In the genomic region with DNA sequence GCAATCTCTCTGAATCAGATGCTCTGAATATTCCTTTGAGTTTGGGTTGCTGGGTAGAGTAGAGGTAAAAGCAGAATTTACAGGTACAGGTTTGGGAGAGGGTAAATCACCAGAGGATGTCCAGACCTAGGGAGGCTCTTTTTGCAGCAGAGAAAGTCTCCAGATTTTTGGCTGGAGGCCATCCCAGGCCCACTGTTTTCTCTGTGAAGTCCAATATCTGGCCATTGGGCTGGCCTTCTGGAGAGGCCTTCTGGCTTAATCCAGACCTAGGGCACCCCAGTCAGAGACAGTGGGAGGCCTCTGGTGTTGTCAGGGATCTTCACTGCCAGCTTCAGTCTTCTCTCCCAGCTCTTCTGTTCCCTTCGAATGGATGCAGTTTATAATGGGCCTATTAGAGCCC, we compare ENCODE assay signal across 29 cellular contexts.
"Had no signal": no experiment of that assay in that cellular context is flagged by ENCODE, and none has a peak within 500 bp of the region (broad histone marks: within the 10 kb centered on the region; RNA-seq: fewer than 3 reads in every experiment).

No MANE protein-coding gene starts in this region.

- H3K27ac Mint-ChIP-seq: nephron; progenitor cell of endocrine pancreas; stimulated activated naive B cell treated with anti-CD40 and anti-IgM and Interleukin-4, amounts not matched to agents 10 μg/mL and 1 μg/mL and 100 μg/mL, for 72 hours had no signal

- H3K4me1 ChIP-seq: left lung, lower lobe of right lung, right atrium auricular region, suprapubic skin, tibial artery, upper lobe of right lung had no signal

- H3K4me2 ChIP-seq: smooth muscle cell had no signal

- H3K36me3 Mint-ChIP-seq: stimulated activated naive B cell treated with anti-CD40 and anti-IgM and Interleukin-4, amounts not matched to agents 10 μg/mL and 1 μg/mL and 100 μg/mL, for 72 hours had no signal

- H3K27ac ChIP-seq: left lung, lower lobe of right lung, neutrophil, ovary, right atrium auricular region, right lobe of liver, suprapubic skin, thoracic aorta, tibial artery, upper lobe of right lung had no signal

- H3K27me3 ChIP-seq: left lung, ovary, right atrium auricular region, right lobe of liver, stomach, suprapubic skin, tibial artery, upper lobe of right lung had no signal

- H3K4me3 Mint-ChIP-seq: naive thymus-derived CD8-positive, alpha-beta T cell; nephron; neural crest cell; stimulated activated naive B cell treated with anti-CD40 and anti-IgM and Interleukin-4, amounts not matched to agents 10 μg/mL and 1 μg/mL and 100 μg/mL, for 72 hours had no signal

- H3K9me3 ChIP-seq: lower lobe of right lung, neutrophil, ovary, right lobe of liver, suprapubic skin, thoracic aorta, tibial artery, upper lobe of right lung had no signal

- DNase-seq: hippocampal formation; kidney; left colon; left lung; lower lobe of right lung; mammary epithelial cell; mesenchymal stem cell; naive thymus-derived CD8-positive, alpha-beta T cell; occipital lobe; ovary; right lobe of liver; stimulated activated CD4-positive, alpha-beta T cell treated with anti-CD3 and anti-CD28 coated beads, Interleukin-1b, Interleukin-23, amount 100 ng/mL, for 48 hours; stimulated activated CD4-positive, alpha-beta T cell treated with anti-CD3 and anti-CD28 coated beads, Interleukin-2, amount 100 ng/mL, for 48 hours; stimulated activated CD4-positive, alpha-beta T cell treated with anti-CD3 and anti-CD28 coated beads, Interleukin-4, amount 100 ng/mL, for 4 hours; stimulated activated CD8-positive, alpha-beta memory T cell treated with anti-CD3 and anti-CD28 coated beads, Interleukin-4, amount 100 ng/mL, for 48 hours; stimulated activated naive B cell treated with anti-CD40 and anti-IgM and Interleukin-4, amounts not matched to agents 10 μg/mL and 1 μg/mL and 100 μg/mL, for 72 hours; stimulated activated naive CD8-positive, alpha-beta T cell treated with anti-CD3 and anti-CD28 coated beads, Interleukin-15, Interleukin-2, amounts not matched to agents 100 U/mL and 50 U/mL, for 24 hours; stomach; tibial artery; trophoblast cell; upper lobe of right lung had no signal

- H3K4me1 Mint-ChIP-seq: naive thymus-derived CD8-positive, alpha-beta T cell; neural crest cell had no signal

- ATAC-seq: left colon; left lung; lower lobe of right lung; naive thymus-derived CD8-positive, alpha-beta T cell; right lobe of liver; stimulated activated naive B cell treated with anti-CD40 and anti-IgM and Interleukin-4, amounts not matched to agents 10 μg/mL and 1 μg/mL and 100 μg/mL, for 72 hours; stimulated activated naive CD8-positive, alpha-beta T cell treated with anti-CD3 and anti-CD28 coated beads, Interleukin-15, Interleukin-2, amounts not matched to agents 100 U/mL and 50 U/mL, for 24 hours; upper lobe of right lung had no signal
